Comparison of ENCODE assay signal across 5 cellular contexts in the genomic region with DNA sequence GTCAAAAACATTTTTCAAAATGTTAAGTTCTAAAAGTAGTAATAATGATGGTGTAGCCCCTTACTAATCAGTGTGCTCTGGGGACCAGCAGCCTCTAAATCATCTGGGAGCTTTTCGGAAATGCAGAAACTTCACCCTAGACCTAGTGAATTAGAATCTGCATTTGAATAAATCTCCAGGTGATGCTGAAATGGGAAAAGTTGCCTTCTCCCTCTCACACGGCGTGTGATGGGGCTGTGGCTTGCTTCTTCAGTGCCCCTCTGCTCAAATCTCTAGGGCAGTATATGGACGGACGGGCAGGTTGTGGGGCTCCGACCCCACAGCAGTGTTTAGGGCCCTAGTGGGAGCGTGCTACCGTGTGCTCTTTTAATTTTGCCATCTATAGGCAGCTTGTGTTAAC.
"Had no signal": no experiment of that assay in that cellular context is flagged by ENCODE, and none has a peak within 500 bp of the region (broad histone marks: within the 10 kb centered on the region; RNA-seq: fewer than 3 reads in every experiment).

No MANE protein-coding gene starts in this region.

- H3K9ac ChIP-seq: GM23248 had no signal

- H3K4me3 ChIP-seq: GM23248, K562 had no signal

- H3K27ac ChIP-seq: GM23248 had no signal

- ATAC-seq: K562 had no signal

- DNase-seq: GM23248, HCEC 1CT, IMR-90, KG1 had no signal
